10 cellular contexts compared by ENCODE assay signal in genomic region chr6:144659735-144660246, GRCh38.
A peak's percentile ranks its signal among the peaks of the same experiment; 100 is the strongest.
DNase-seq lines count a peak whose midpoint lies in the region; ATAC-seq and TF ChIP-seq lines count a peak whose summit lies in the region.
"Had no signal": no experiment of that assay in that cellular context is flagged by ENCODE, and none has a peak within 500 bp of the region (broad histone marks: within the 10 kb centered on the region; RNA-seq: fewer than 3 reads in every experiment).

No MANE protein-coding gene starts in this region.

- CTCF ChIA-PET in activated naive CD4-positive, alpha-beta T cell treated with anti-CD3 and anti-CD28 coated beads, Interleukin-2, amount 10 ng/mL, durations not matched to agents 7 days and 5 days (lab: Charles Lee) = interaction anchor here (0.6 kb wide), 2 partner anchors 12 to 1261 kb away, joined by 3 read pairs; no protein-coding TSS in a partner anchor

- peaks cover 12% of the 10 kb centered on the region for H3K36me3 Mint-ChIP-seq in activated naive CD4-positive, alpha-beta T cell treated with anti-CD3 and anti-CD28 coated beads, Interleukin-2, amount 10 ng/mL, durations not matched to agents 7 days and 5 days
- H3K36me3 Mint-ChIP-seq in brain (no peaks in the 10 kb centered on the region), mesothelial cell of epicardium (no peaks in the 10 kb centered on the region), type B pancreatic cell (peaks cover 3% of the 10 kb centered on the region)

- peak overlapping the region; percentile 74 for H3K27ac Mint-ChIP-seq in activated naive CD4-positive, alpha-beta T cell treated with anti-CD3 and anti-CD28 coated beads, Interleukin-2, amount 10 ng/mL, durations not matched to agents 7 days and 5 days
- peak overlapping the region in 4 of 5 experiments; percentile 35 to 75 (median 52) for H3K27ac Mint-ChIP-seq in brain
- peak overlapping the region; percentile 66 for H3K27ac Mint-ChIP-seq in mesothelial cell of epicardium
- no peak overlapping the region for H3K27ac Mint-ChIP-seq in type B pancreatic cell

- no peaks in the 10 kb centered on the region for H3K27me3 ChIP-seq in sigmoid colon
- H3K27me3 ChIP-seq: BLaER1, heart right ventricle had no signal

- no peaks in the 10 kb centered on the region for H3K9me3 ChIP-seq in sigmoid colon
- H3K9me3 ChIP-seq: BLaER1, heart right ventricle had no signal

- peaks cover 0 to 13% (median 3%) of the 10 kb centered on the region in 4 donors for H3K4me1 ChIP-seq in sigmoid colon

- intact Hi-C loops in sigmoid colon (cut with DNase I) = no loop called here

- no peaks in the 10 kb centered on the region for H3K27me3 Mint-ChIP-seq in activated naive CD4-positive, alpha-beta T cell treated with anti-CD3 and anti-CD28 coated beads, Interleukin-2, amount 10 ng/mL, durations not matched to agents 7 days and 5 days
- H3K27me3 Mint-ChIP-seq in brain (no peaks in the 10 kb centered on the region), mesothelial cell of epicardium (ENCODE audit: low read depth) (no peaks in the 10 kb centered on the region), type B pancreatic cell (no peaks in the 10 kb centered on the region)

- H3K9me3 Mint-ChIP-seq in activated naive CD4-positive, alpha-beta T cell treated with anti-CD3 and anti-CD28 coated beads, Interleukin-2, amount 10 ng/mL, durations not matched to agents 7 days and 5 days = no peaks in the 10 kb centered on the region
- H3K9me3 Mint-ChIP-seq in brain (no peaks in the 10 kb centered on the region), mesothelial cell of epicardium (no peaks in the 10 kb centered on the region), type B pancreatic cell (no peaks in the 10 kb centered on the region)

- no peak for TF ChIP-seq CTCF in brain (conservative IDR thresholded peaks at IDR 0.05)
- TF ChIP-seq CTCF in mesothelial cell of epicardium (IDR thresholded peaks at IDR 0.05; ENCODE audit: unreplicated experiment) = no peak
- no peak for TF ChIP-seq CTCF in type B pancreatic cell (conservative IDR thresholded peaks at IDR 0.05)
- no peak for TF ChIP-seq CTCF in sigmoid colon (IDR thresholded peaks at IDR 0.05)

- no peak for ATAC-seq in HG02610 (IDR thresholded peaks at IDR 0.05; ENCODE audit: unreplicated experiment)

- H3K27ac ChIP-seq in sigmoid colon = no peak overlapping the region
- H3K27ac ChIP-seq: BLaER1 had no signal

- H3K4me3 Mint-ChIP-seq in activated naive CD4-positive, alpha-beta T cell treated with anti-CD3 and anti-CD28 coated beads, Interleukin-2, amount 10 ng/mL, durations not matched to agents 7 days and 5 days = no peak overlapping the region
- peak overlapping the region in 4 of 5 experiments; percentile 13 to 69 (median 49) for H3K4me3 Mint-ChIP-seq in brain
- H3K4me3 Mint-ChIP-seq in mesothelial cell of epicardium = no peak overlapping the region
- H3K4me3 Mint-ChIP-seq in type B pancreatic cell = peak overlapping the region; percentile 35

- 17 to 62% methylated on average over 10 of the region's 10 CpGs for WGBS in sigmoid colon, 2 donors

- TF ChIP-seq EP300 in sigmoid colon (IDR thresholded peaks at IDR 0.05) = no peak

- peaks cover 25% of the 10 kb centered on the region for H3K4me1 Mint-ChIP-seq in activated naive CD4-positive, alpha-beta T cell treated with anti-CD3 and anti-CD28 coated beads, Interleukin-2, amount 10 ng/mL, durations not matched to agents 7 days and 5 days
- H3K4me1 Mint-ChIP-seq in brain (peaks cover 55% of the 10 kb centered on the region), mesothelial cell of epicardium (peaks cover 41% of the 10 kb centered on the region), type B pancreatic cell (ENCODE audit: unreplicated experiment) (peaks cover 42% of the 10 kb centered on the region)

- no peak overlapping the region for H3K4me3 ChIP-seq in sigmoid colon
- H3K4me3 ChIP-seq: BLaER1 had no signal

- no peaks in the 10 kb centered on the region for H3K36me3 ChIP-seq in sigmoid colon
- H3K36me3 ChIP-seq: heart right ventricle had no signal

- no peak for TF ChIP-seq POLR2A in sigmoid colon (IDR thresholded peaks at IDR 0.05)

- DNase-seq in activated naive CD4-positive, alpha-beta T cell treated with anti-CD3 and anti-CD28 coated beads, Interleukin-2, amount 10 ng/mL, durations not matched to agents 7 days and 5 days = no peak
- DNase-seq in activated naive CD4-positive, alpha-beta T cell treated with Interleukin-2 at 50 U/mL for 16 hours = no peak
- DNase-seq in mesothelial cell of epicardium (ENCODE audit: low spot score in 2 of 2, unreplicated experiment in 2 of 2) (no peak), type B pancreatic cell (ENCODE audit: extremely low spot score, unreplicated experiment) (no peak), sigmoid colon (no peak), DMS79 (lab: John Stamatoyannopoulos, UW) (no peak)

Comparison
In these comparisons a context has a peak if more than half of its experiments do, and no peak if none do; other contexts are left out.
1. H3K4me3 Mint-ChIP-seq: peak in brain (4 of 5) and type B pancreatic cell (single experiment); none in activated naive CD4-positive, alpha-beta T cell treated with anti-CD3 and anti-CD28 coated beads, Interleukin-2, amount 10 ng/mL, durations not matched to agents 7 days and 5 days (single experiment) and mesothelial cell of epicardium (single experiment).